ENCODE assay signal across 21 cellular contexts in the genomic region with DNA sequence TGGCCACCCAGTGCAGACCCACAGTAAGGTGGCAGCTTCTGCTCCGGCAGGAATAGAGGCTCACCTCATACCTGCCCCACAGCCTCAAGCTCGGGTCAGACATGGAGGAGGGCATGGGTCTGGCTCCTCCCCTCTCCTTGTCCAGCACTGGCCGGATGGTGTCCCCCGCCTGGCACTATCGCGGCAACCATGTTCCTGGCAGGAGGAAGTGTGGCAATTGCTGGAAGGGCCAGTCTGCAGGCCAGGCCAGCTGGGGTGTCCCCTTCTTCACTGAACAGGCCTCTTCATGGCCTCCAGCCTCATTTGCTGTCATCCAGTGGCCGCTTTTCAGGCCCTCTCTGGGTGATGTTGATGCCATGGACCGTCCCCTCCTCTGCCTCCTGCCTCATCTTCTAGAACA. TPM values are rescaled to one million over a fixed set of nuclear protein-coding genes. Genes with fewer than 3 reads are reported as not detected.
DNase-seq lines count a peak whose midpoint lies in the region; ATAC-seq, FAIRE-seq and TF ChIP-seq lines count a peak whose summit lies in the region.
"Had no signal": no experiment of that assay in that cellular context is flagged by ENCODE, and none has a peak within 500 bp of the region (broad histone marks: within the 10 kb centered on the region; RNA-seq: fewer than 3 reads in every experiment).

No MANE protein-coding gene starts in this region.

- intact Hi-C loops in K562 (cut with micrococcal nuclease): no loop called here

- H3K4me2 ChIP-seq in A549 (no peak overlapping the region), K562 (ENCODE audit: insufficient read depth, low read length) (no peak overlapping the region)

- TF ChIP-seq EP300 in A549 (IDR thresholded peaks at IDR 0.05) (no peak), K562 (IDR thresholded peaks at IDR 0.05; ENCODE audit: low read length) (no peak)

- H3K79me2 ChIP-seq in K562 (ENCODE audit: control insufficient read depth, insufficient read depth, low read length): no peaks in the 10 kb centered on the region

- peak overlapping the region; percentile 91 to 100 for H3K27ac ChIP-seq in A549
- H3K27ac ChIP-seq in HUES6 (ENCODE audit: low read depth, low read length): no peak overlapping the region
- H3K27ac ChIP-seq in K562 (ENCODE audit: extremely low read depth, low read depth, low read length): no peak overlapping the region
- H3K27ac ChIP-seq: body of pancreas, C4-2B, uterus had no signal

- H3K27me3 Mint-ChIP-seq in naive B cell: no peaks in the 10 kb centered on the region
- H3K27me3 Mint-ChIP-seq in activated CD4-positive, alpha-beta memory T cell treated with anti-CD3 and anti-CD28 coated beads, Interleukin-2, amount 10 ng/mL, durations not matched to agents 7 days and 5 days: peaks cover 4% of the 10 kb centered on the region

- CTCF ChIA-PET in A549 (lab: Yijun Ruan, JAX) (interaction anchor here (0.6 to 1.1 kb wide), 2 partner anchors 40 to 45 kb away, joined by 3 to 4 read pairs; no protein-coding TSS in a partner anchor), K562 (lab: Yijun Ruan, JAX; ENCODE audit: low intra/inter-chr PET ratio) (no interaction called here)
- CTCF ChIA-PET in activated CD4-positive, alpha-beta memory T cell treated with anti-CD3 and anti-CD28 coated beads, Interleukin-2, amount 10 ng/mL, durations not matched to agents 7 days and 5 days (lab: Charles Lee): no interaction called here

- WGBS in A549 (ENCODE audit: missing lambda C conversion rate): 92% methylated on average over 2 of the region's 8 CpGs
- WGBS in K562 (ENCODE audit: insufficient coverage, low coverage, missing lambda C conversion rate): 77% methylated on average over 5 of the region's 8 CpGs

- peaks cover 78% of the 10 kb centered on the region for H3K4me1 ChIP-seq in A549
- peaks cover 53% of the 10 kb centered on the region for H3K4me1 ChIP-seq in HUES6 (ENCODE audit: control insufficient read depth, insufficient read depth, low read length)
- peaks cover 0 to 14% of the 10 kb centered on the region in 2 experiments; a peak in 2 of 5 replicates for H3K4me1 ChIP-seq in K562 (replicated peaks in 1 of 2; ENCODE audit: control insufficient read depth in 2 of 2, insufficient read depth in 2 of 2, low read length in 2 of 2)
- H3K4me1 ChIP-seq: body of pancreas had no signal

- H3K27me3 ChIP-seq in HUES6 (ENCODE audit: control insufficient read depth, insufficient read depth, low read length) (no peaks in the 10 kb centered on the region; the same call in 1 of the 2 replicates), K562 (ENCODE audit: control insufficient read depth in 2 of 2, insufficient read depth in 2 of 2, low read length in 2 of 2) (no peaks in the 10 kb centered on the region; a peak in 1 of 5 replicates)
- H3K27me3 ChIP-seq: body of pancreas, gastroesophageal sphincter, uterus had no signal

- TF ChIP-seq POLR2A in A549 (IDR thresholded peaks at IDR 0.05; ENCODE audit: low read length) (no peak), K562 (conservative IDR thresholded peaks at IDR 0.05) (no peak)

- peak overlapping the region in 5 of 8 donors; percentile 59 to 83 (median 78) for H3K4me3 Mint-ChIP-seq in naive B cell
- H3K4me3 Mint-ChIP-seq in activated CD4-positive, alpha-beta memory T cell treated with anti-CD3 and anti-CD28 coated beads, Interleukin-2, amount 10 ng/mL, durations not matched to agents 7 days and 5 days: no peak overlapping the region
- H3K4me3 Mint-ChIP-seq: T-helper 1 cell treated with Interleukin-12 subunit alpha and Interleukin-12 subunit beta and Interleukin-4 antibody, amounts not matched to agents 30 μg/mL and 1 μg/mL, for 36 hours had no signal

- H3K9me3 ChIP-seq in A549 (no peaks in the 10 kb centered on the region), HUES6 (ENCODE audit: control insufficient read depth, insufficient read depth, low read depth, low read length) (no peaks in the 10 kb centered on the region), K562 (replicated peaks; ENCODE audit: control insufficient read depth, insufficient read depth, low read depth, low read length) (no peaks in the 10 kb centered on the region)
- H3K9me3 ChIP-seq: body of pancreas, gastroesophageal sphincter, HAP-1, uterus had no signal

- peaks cover 18 to 24% (median 22%) of the 10 kb centered on the region in 3 donors for H3K4me1 Mint-ChIP-seq in naive B cell
- peaks cover 12% of the 10 kb centered on the region for H3K4me1 Mint-ChIP-seq in activated CD4-positive, alpha-beta memory T cell treated with anti-CD3 and anti-CD28 coated beads, Interleukin-2, amount 10 ng/mL, durations not matched to agents 7 days and 5 days

- no peaks in the 10 kb centered on the region for H3K9me3 Mint-ChIP-seq in naive B cell
- no peaks in the 10 kb centered on the region for H3K9me3 Mint-ChIP-seq in activated CD4-positive, alpha-beta memory T cell treated with anti-CD3 and anti-CD28 coated beads, Interleukin-2, amount 10 ng/mL, durations not matched to agents 7 days and 5 days
- H3K9me3 Mint-ChIP-seq: T-helper 1 cell treated with Interleukin-12 subunit alpha and Interleukin-12 subunit beta and Interleukin-4 antibody, amounts not matched to agents 30 μg/mL and 1 μg/mL, for 36 hours had no signal

- no peaks in the 10 kb centered on the region for H3K9me1 ChIP-seq in K562 (ENCODE audit: control insufficient read depth, insufficient read depth, low read length)

- in situ Hi-C loops in K562 (cut with MboI): no loop called here

- H3K27ac Mint-ChIP-seq in naive B cell: peak overlapping the region in 5 of 6 donors; percentile 79 to 98 (median 88)
- no peak overlapping the region for H3K27ac Mint-ChIP-seq in activated CD4-positive, alpha-beta memory T cell treated with anti-CD3 and anti-CD28 coated beads, Interleukin-2, amount 10 ng/mL, durations not matched to agents 7 days and 5 days
- H3K27ac Mint-ChIP-seq: T-helper 1 cell treated with Interleukin-12 subunit alpha and Interleukin-12 subunit beta and Interleukin-4 antibody, amounts not matched to agents 30 μg/mL and 1 μg/mL, for 36 hours had no signal

- H2AFZ ChIP-seq in K562 (ENCODE audit: low read depth, low read length): 0 out of 2 replicates have a peak overlapping the region, but pooled peaks have one; percentile 72

- DNase-seq in A549 (ENCODE audit: low read depth in 1 of 2, low spot score in 1 of 2) (no peak), K562 (ENCODE audit: extremely low read depth in 1 of 4, low spot score in 3 of 4) (no peak), naive B cell (no peak)
- DNase-seq in activated CD4-positive, alpha-beta memory T cell treated with anti-CD3 and anti-CD28 coated beads, Interleukin-2, amount 10 ng/mL, durations not matched to agents 7 days and 5 days: no peak
- DNase-seq: activated CD4-positive, alpha-beta T cell treated with anti-CD3 and anti-CD28 coated beads, Interleukin-2, amount 50 U/mL, for 1 hour; activated CD8-positive, alpha-beta memory T cell treated with anti-CD3 and anti-CD28 coated beads, Interleukin-2, amount 50 U/mL, for 48 hours; NCI-H1694; NCI-H774; retina; stimulated activated CD4-positive, alpha-beta T cell treated with anti-CD3 and anti-CD28 coated beads, Interleukin-4, amount 100 ng/mL, for 24 hours; uterus had no signal

- POLR2A ChIA-PET in A549 (lab: Yijun Ruan, JAX): no interaction called here
- POLR2A ChIA-PET in K562 (lab: Yijun Ruan, JAX): no interaction called here
- POLR2A ChIA-PET in activated CD4-positive, alpha-beta memory T cell treated with anti-CD3 and anti-CD28 coated beads, Interleukin-2, amount 10 ng/mL, durations not matched to agents 7 days and 5 days (lab: Charles Lee): no interaction called here

- BruUV-seq in K562 (replicated peaks; lab: Mats Ljungman, UMichigan): no TSS peak

- FAIRE-seq in A549 (lab: Jason Lieb, UNC) (no peak), K562 (lab: Jason Lieb, UNC) (no peak)

- TF ChIP-seq CTCF in A549 (IDR thresholded peaks at IDR 0.05): no peak
- no peak for TF ChIP-seq CTCF in K562 (IDR thresholded peaks at IDR 0.05 in 2 of 3, conservative IDR thresholded peaks at IDR 0.05 in 1 of 3; ENCODE audit: insufficient read depth in 2 of 3, low read depth in 1 of 3, low read length in 3 of 3)

- H3K36me3 ChIP-seq in HUES6 (ENCODE audit: control insufficient read depth, insufficient read depth, low read length) (no peaks in the 10 kb centered on the region), K562 (ENCODE audit: control insufficient read depth, insufficient read depth, low read length) (no peaks in the 10 kb centered on the region)
- H3K36me3 ChIP-seq: gastroesophageal sphincter, HAP-1, uterus had no signal

- H3K4me3 ChIP-seq in A549 (no peak overlapping the region), HUES6 (ENCODE audit: low read depth, low read length) (no peak overlapping the region), K562 (no peak overlapping the region)
- H3K4me3 ChIP-seq: body of pancreas, gastroesophageal sphincter, HAP-1, lung, uterus had no signal

- H4K20me1 ChIP-seq in K562 (replicated peaks; ENCODE audit: control insufficient read depth, insufficient read depth, low read length): no peaks in the 10 kb centered on the region

- peak overlapping the region; percentile 17 for H3K9ac ChIP-seq in HUES6 (ENCODE audit: low read length)
- peak overlapping the region in 1 of 2 experiments; percentile 20; a peak in 1 of 4 replicates for H3K9ac ChIP-seq in K562 (ENCODE audit: insufficient read depth in 1 of 2, low read depth in 2 of 2, low read length in 2 of 2)

- H3K36me3 Mint-ChIP-seq in naive B cell: no peaks in the 10 kb centered on the region
- H3K36me3 Mint-ChIP-seq in activated CD4-positive, alpha-beta memory T cell treated with anti-CD3 and anti-CD28 coated beads, Interleukin-2, amount 10 ng/mL, durations not matched to agents 7 days and 5 days (ENCODE audit: low read depth): no peaks in the 10 kb centered on the region

- no peak for TF ChIP-seq RAD21 in A549 (conservative IDR thresholded peaks at IDR 0.05 in 1 of 2, IDR thresholded peaks at IDR 0.05 in 1 of 2)
- no peak for TF ChIP-seq RAD21 in K562 (CRISPR knock-in tag; conservative IDR thresholded peaks at IDR 0.05 in 1 of 2, IDR thresholded peaks at IDR 0.05 in 1 of 2)

- ATAC-seq in A549 (no peak), K562 (no peak), naive B cell (ENCODE audit: low read depth in 2 of 2) (no peak), HG03097 (IDR thresholded peaks at IDR 0.05; ENCODE audit: low FRiP score, unreplicated experiment) (no peak), GM21447 (IDR thresholded peaks at IDR 0.05; ENCODE audit: unreplicated experiment) (no peak), HG03095 (IDR thresholded peaks at IDR 0.05; ENCODE audit: unreplicated experiment) (no peak)
- ATAC-seq: body of pancreas had no signal

RNA-seq across cellular contexts. Expression of a gene that starts 41.4 kb away (rescaled TPM):
- polyA plus RNA-seq in A549 (2011; rRNA removed) (18.9 and 19.9 TPM in 2 replicates), A549 (2017; fragmentation: RNase III; extraction: RNeasy Plus Mini Kit Qiagen cat#74134 plus additional on column Dnase treatment) (26.9 to 29.1 TPM (median 29.0 TPM) in 3 replicates), K562 (2011; rRNA removed) (1.8 TPM in 2 replicates), K562 (2014; fragmentation: Illumina TruSeq; extraction: Trizol) (1.4 and 1.6 TPM in 2 replicates), K562 (2014; fragmentation: Nextera tagmentation; extraction: Ambion mirVana) (under 1 TPM; 0.13 to 0.23 TPM), K562 (2014; rRNA removed) (1.8 and 2.9 TPM in 2 replicates), naive B cell (ENCODE audit: low read depth in 6 of 6) (1 to 10 TPM in 5 of 6 donors, under 1 TPM in 1; 0.47 to 3.7 (median 1.6) TPM)
- 38.2 and 48.5 TPM in 2 replicates for polyA plus RNA-seq in A549 (2012; cell fraction: cytosol; rRNA removed)
- polyA plus RNA-seq in A549 (2012; cell fraction: nucleus; rRNA removed): 76.0 and 84.4 TPM in 2 replicates
- 51.4 and 52.2 TPM in 2 replicates for polyA minus RNA-seq in A549 (2011; rRNA and poly(A)+ RNA removed)
- total RNA-seq in K562 (2011; cell fraction: chromatin; rRNA removed; ENCODE audit: low replicate concordance): 2.6 and 6.2 TPM in 2 replicates
- total RNA-seq in K562 (2011; cell fraction: nucleolus; rRNA removed): 3.9 and 7.0 TPM in 2 replicates
- total RNA-seq in K562 (2011; cell fraction: nucleoplasm; rRNA removed): 3.3 and 4.1 TPM in 2 replicates
- total RNA-seq in K562 (2014; rRNA removed) (2.9 and 3.0 TPM in 2 replicates), K562 (2014; rRNA removed; fragmentation: Illumina TruSeq; extraction: Trizol) (1.1 and 1.3 TPM in 2 replicates), K562 (2015; rRNA removed; fragmentation: Illumina TruSeq; extraction: Trizol) (0.90 and 0.94 TPM in 2 replicates), K562 (2021) (2.1 and 2.5 TPM in 2 replicates)
- polyA plus RNA-seq in K562 (2011; cell fraction: cytosol; rRNA removed): 3.3 and 3.7 TPM in 2 replicates
- polyA plus RNA-seq in K562 (2011; cell fraction: nucleus; rRNA removed): 4.6 and 5.7 TPM in 2 replicates
- polyA plus RNA-seq in K562 (2012): 1.7 and 4.1 TPM in 2 replicates
- 3.4 and 3.7 TPM in 2 replicates for polyA minus RNA-seq in K562 (2011; rRNA and poly(A)+ RNA removed)
- 2.0 and 4.6 TPM in 2 replicates for polyA minus RNA-seq in K562 (2011; cell fraction: cytosol; rRNA and poly(A)+ RNA removed)
- polyA minus RNA-seq in K562 (2011; cell fraction: nucleus; rRNA and poly(A)+ RNA removed): 3.8 and 4.7 TPM in 2 replicates
- 10 to 100 TPM; 30.0 to 31.0 TPM for total RNA-seq in activated CD4-positive, alpha-beta memory T cell treated with anti-CD3 and anti-CD28 coated beads, Interleukin-2, amount 10 ng/mL, durations not matched to agents 7 days and 5 days

Comparison
In these comparisons a context has a peak if more than half of its experiments do, and no peak if none do; other contexts are left out.
1. H3K27ac ChIP-seq: peak in A549 (2 of 2); none in HUES6 (single experiment) and K562 (single experiment).